28 cellular contexts compared by ENCODE assay signal in the genomic region with DNA sequence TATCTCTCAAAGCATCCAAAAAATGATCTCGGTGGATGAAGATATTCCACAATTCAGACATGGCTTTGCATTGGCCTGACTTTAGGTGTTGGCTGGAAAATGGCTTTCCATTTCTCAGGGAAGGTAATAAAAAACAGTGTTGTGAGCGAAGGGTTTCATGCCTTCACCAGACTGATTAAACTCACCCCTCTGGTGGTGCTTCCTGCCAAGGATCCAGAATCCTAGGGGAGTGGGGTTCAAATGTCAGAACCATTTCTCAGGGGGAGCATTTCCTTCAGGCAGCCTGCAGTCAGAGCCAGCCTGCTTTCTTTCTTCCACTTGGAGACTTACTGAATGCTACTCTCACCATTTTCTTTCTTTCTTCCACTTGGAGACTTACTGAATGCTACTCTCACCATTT. TPM values are rescaled to one million over a fixed set of nuclear protein-coding genes. Genes with fewer than 3 reads are reported as not detected.
"Had no signal": no experiment of that assay in that cellular context is flagged by ENCODE, and none has a peak within 500 bp of the region (broad histone marks: within the 10 kb centered on the region; RNA-seq: fewer than 3 reads in every experiment).

No MANE protein-coding gene starts in this region.

- H3K27ac ChIP-seq: epithelial cell of prostate, esophagus squamous epithelium, hepatocyte, neutrophil, psoas muscle, spleen, testis, tibial nerve, upper lobe of right lung, vagina had no signal

- H3K9me3 ChIP-seq: esophagus squamous epithelium, neutrophil, psoas muscle, spleen, testis, tibial nerve, upper lobe of right lung, vagina had no signal

- FAIRE-seq: kidney had no signal

- DNase-seq: effector memory CD4-positive, alpha-beta T cell; esophagus squamous epithelium; foreskin fibroblast; head of caudate nucleus; kidney; left cardiac atrium; left ventricle myocardium superior; mesenchymal stem cell; naive thymus-derived CD4-positive, alpha-beta T cell; nephron progenitor cell; psoas muscle; spleen; stimulated activated CD4-positive, alpha-beta T cell treated with anti-CD3 and anti-CD28 coated beads, Interleukin-15, amount 100 ng/mL, for 24 hours; stimulated activated CD4-positive, alpha-beta T cell treated with anti-CD3 and anti-CD28 coated beads, Interleukin-1b, Interleukin-23, amount 100 ng/mL, for 48 hours; stimulated activated CD4-positive, alpha-beta T cell treated with anti-CD3 and anti-CD28 coated beads, Interleukin-4, amount 100 ng/mL, for 24 hours; testis; upper lobe of right lung had no signal

- H3K4me3 ChIP-seq: esophagus squamous epithelium, hepatocyte, lung, psoas muscle, spleen, testis, tibial nerve, upper lobe of right lung, vagina had no signal

- ATAC-seq: left cardiac atrium; left ventricle myocardium superior; naive thymus-derived CD4-positive, alpha-beta T cell; psoas muscle; sciatic nerve; stimulated activated memory B cell treated with anti-CD40 and anti-IgM and Interleukin-4, amounts not matched to agents 10 μg/mL and 1 μg/mL and 100 μg/mL, for 72 hours; upper lobe of right lung had no signal

- H3K36me3 ChIP-seq: esophagus squamous epithelium, neutrophil, tibial nerve, vagina had no signal

- H3K4me1 ChIP-seq: esophagus squamous epithelium, psoas muscle, spleen, testis, tibial nerve, upper lobe of right lung, vagina had no signal

- H3K27me3 ChIP-seq: esophagus squamous epithelium, hepatocyte, neutrophil, spleen, testis, tibial nerve, upper lobe of right lung, vagina had no signal

- H3K4me2 ChIP-seq: hepatocyte had no signal

- H3K79me2 ChIP-seq: hepatocyte had no signal

- H2AFZ ChIP-seq: hepatocyte had no signal

RNA-seq across cellular contexts. Expression of a gene that starts 45.7 kb away (rescaled TPM):
- total RNA-seq: esophagus squamous epithelium; hepatocyte; kidney; left cardiac atrium; left ventricle myocardium superior; lung; mononuclear cell; naive thymus-derived CD4-positive, alpha-beta T cell; osteoblast; psoas muscle; sciatic nerve; skeletal muscle tissue; spleen; testis; tibial nerve; upper lobe of right lung; vagina had no signal
- polyA plus RNA-seq: hepatocyte; lung; naive thymus-derived CD4-positive, alpha-beta T cell; psoas muscle; spleen had no signal
